1 cellular context compared by ENCODE assay signal in genomic region chr7:99762680-99763327, GRCh38.
TF ChIP-seq lines count a peak whose summit lies in the region.

No MANE protein-coding gene starts in this region.

TF ChIP-seq in IMR-90, 13 proteins besides CTCF, POLR2A, EP300 and RAD21 (continued from another document):
- TF ChIP-seq CEBPB (IDR thresholded peaks at IDR 0.05; ENCODE audit: low read depth, low read length): no peak
- TF ChIP-seq BHLHE40 (IDR thresholded peaks at IDR 0.05; ENCODE audit: low read depth, low read length): no peak
- TF ChIP-seq, protein P1, sequence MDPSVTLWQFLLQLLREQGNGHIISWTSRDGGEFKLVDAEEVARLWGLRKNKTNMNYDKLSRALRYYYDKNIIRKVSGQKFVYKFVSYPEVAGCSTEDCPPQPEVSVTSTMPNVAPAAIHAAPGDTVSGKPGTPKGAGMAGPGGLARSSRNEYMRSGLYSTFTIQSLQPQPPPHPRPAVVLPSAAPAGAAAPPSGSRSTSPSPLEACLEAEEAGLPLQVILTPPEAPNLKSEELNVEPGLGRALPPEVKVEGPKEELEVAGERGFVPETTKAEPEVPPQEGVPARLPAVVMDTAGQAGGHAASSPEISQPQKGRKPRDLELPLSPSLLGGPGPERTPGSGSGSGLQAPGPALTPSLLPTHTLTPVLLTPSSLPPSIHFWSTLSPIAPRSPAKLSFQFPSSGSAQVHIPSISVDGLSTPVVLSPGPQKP (IDR thresholded peaks at IDR 0.05; ENCODE audit: borderline replicate concordance, low read depth, low read length): no peak
- no peak for TF ChIP-seq MAZ (IDR thresholded peaks at IDR 0.05; ENCODE audit: borderline replicate concordance, low read depth, low read length)
- no peak for TF ChIP-seq SMC3 (IDR thresholded peaks at IDR 0.05; ENCODE audit: low read depth, low read length)
- TF ChIP-seq RFX5 (IDR thresholded peaks at IDR 0.05; ENCODE audit: low read depth, low read length): no peak
- TF ChIP-seq USF2 (IDR thresholded peaks at IDR 0.05; ENCODE audit: low read depth, low read length): no peak
- TF ChIP-seq CHD1 (IDR thresholded peaks at IDR 0.05; ENCODE audit: low read depth, low read length): no peak
- no peak for TF ChIP-seq FOS (IDR thresholded peaks at IDR 0.05; ENCODE audit: low read depth, low read length)
- TF ChIP-seq MAFK (IDR thresholded peaks at IDR 0.05; ENCODE audit: low read depth, low read length): no peak
